ENCODE assay signal across 9 cellular contexts in genomic region chr22:40651057-40651456, GRCh38. TPM values are rescaled to one million over a fixed set of nuclear protein-coding genes. Genes with fewer than 3 reads are reported as not detected.
A peak's percentile ranks its signal among the peaks of the same experiment; 100 is the strongest.
DNase-seq lines count a peak whose midpoint lies in the region; ATAC-seq, FAIRE-seq and TF ChIP-seq lines count a peak whose summit lies in the region.
"Had no signal": no experiment of that assay in that cellular context is flagged by ENCODE, and none has a peak within 500 bp of the region (broad histone marks: within the 10 kb centered on the region; RNA-seq: fewer than 3 reads in every experiment).

No MANE protein-coding gene starts in this region.

- no peak for FAIRE-seq in astrocyte (lab: Jason Lieb, UNC)

- H3K27me3 ChIP-seq in astrocyte (ENCODE audit: insufficient read depth, low read length) (no peaks in the 10 kb centered on the region), mucosa of rectum (ENCODE audit: control insufficient read depth in 2 of 2, insufficient read depth in 2 of 2, low read length in 2 of 2) (no peaks in the 10 kb centered on the region), transverse colon (no peaks in the 10 kb centered on the region)
- H3K27me3 ChIP-seq: cardiac muscle cell had no signal

- no peak for TF ChIP-seq POLR2A in transverse colon (IDR thresholded peaks at IDR 0.05)

- H3K36me3 Mint-ChIP-seq in activated CD8-positive, alpha-beta T cell treated with anti-CD3 and anti-CD28 coated beads for 36 hours (ENCODE audit: low read depth): no peaks in the 10 kb centered on the region
- H3K36me3 Mint-ChIP-seq in activated CD8-positive, alpha-beta T cell treated with anti-CD3 and anti-CD28 coated beads, Interleukin-2, amount 10 ng/mL, durations not matched to agents 7 days and 5 days (ENCODE audit: low read depth): no peaks in the 10 kb centered on the region
- no peaks in the 10 kb centered on the region for H3K36me3 Mint-ChIP-seq in astrocyte (ENCODE audit: low read depth, unreplicated experiment)

- CTCF ChIA-PET in activated CD8-positive, alpha-beta T cell treated with anti-CD3 and anti-CD28 coated beads for 36 hours (lab: Charles Lee): interaction anchor here (0.8 to 9.9 kb wide), 7 partner anchors 9 to 248 kb away, joined by 3 to 127 read pairs (median 3); no protein-coding TSS in a partner anchor
- CTCF ChIA-PET in activated CD8-positive, alpha-beta T cell treated with anti-CD3 and anti-CD28 coated beads, Interleukin-2, amount 10 ng/mL, durations not matched to agents 7 days and 5 days (lab: Charles Lee): interaction anchor here (1.0 to 1.7 kb wide), 7 partner anchors 14 to 272 kb away, joined by 3 to 9 read pairs (median 5); partner anchors contain the start of gene MRTFA

- peaks cover 13% of the 10 kb centered on the region for H3K4me1 Mint-ChIP-seq in activated CD8-positive, alpha-beta T cell treated with anti-CD3 and anti-CD28 coated beads for 36 hours (ENCODE audit: low read depth)
- peaks cover 23% of the 10 kb centered on the region for H3K4me1 Mint-ChIP-seq in activated CD8-positive, alpha-beta T cell treated with anti-CD3 and anti-CD28 coated beads, Interleukin-2, amount 10 ng/mL, durations not matched to agents 7 days and 5 days (ENCODE audit: low read depth)
- peaks cover 22% of the 10 kb centered on the region for H3K4me1 Mint-ChIP-seq in astrocyte (ENCODE audit: low read depth, unreplicated experiment)

- H3K27me3 Mint-ChIP-seq in activated CD8-positive, alpha-beta T cell treated with anti-CD3 and anti-CD28 coated beads for 36 hours: no peaks in the 10 kb centered on the region
- H3K27me3 Mint-ChIP-seq in activated CD8-positive, alpha-beta T cell treated with anti-CD3 and anti-CD28 coated beads, Interleukin-2, amount 10 ng/mL, durations not matched to agents 7 days and 5 days (ENCODE audit: low read depth): no peaks in the 10 kb centered on the region
- H3K27me3 Mint-ChIP-seq in astrocyte (ENCODE audit: low read depth, unreplicated experiment): no peaks in the 10 kb centered on the region

- DNase-seq in activated CD8-positive, alpha-beta T cell treated with anti-CD3 and anti-CD28 coated beads for 36 hours: no peak
- DNase-seq in activated CD8-positive, alpha-beta T cell treated with anti-CD3 and anti-CD28 coated beads, Interleukin-2, amount 10 ng/mL, durations not matched to agents 7 days and 5 days: no peak
- no peak for DNase-seq in astrocyte (ENCODE audit: low read depth)
- DNase-seq in transverse colon: no peak
- no peak for DNase-seq in LoVo (ENCODE audit: low spot score)
- DNase-seq in globus pallidus (ENCODE audit: low spot score): no peak
- no peak for DNase-seq in NCI-H1417 (lab: John Stamatoyannopoulos, UW)

- peak overlapping the region; percentile 66 for H3K4me3 ChIP-seq in astrocyte (ENCODE audit: insufficient read depth, low read depth, low read length)
- peak overlapping the region in 1 of 2 donors; percentile 82 for H3K4me3 ChIP-seq in mucosa of rectum (ENCODE audit: low read length in 2 of 2)
- H3K4me3 ChIP-seq in transverse colon: peak overlapping the region in 2 of 4 donors; percentile 55 to 59
- H3K4me3 ChIP-seq: cardiac muscle cell had no signal

- H3K27ac ChIP-seq in astrocyte (ENCODE audit: low read depth, low read length) (peak overlapping the region; percentile 100), mucosa of rectum (ENCODE audit: low read depth in 2 of 2, low read length in 2 of 2) (peak overlapping the region; percentile 95 to 96), transverse colon (peak overlapping the region; percentile 94 to 97 (median 96))
- H3K27ac ChIP-seq: cardiac muscle cell had no signal

- peak overlapping the region; percentile 84 for H3K4me2 ChIP-seq in astrocyte (ENCODE audit: low read length)

- TF ChIP-seq CTCF in activated CD8-positive, alpha-beta T cell treated with anti-CD3 and anti-CD28 coated beads for 36 hours (IDR thresholded peaks at IDR 0.05): no peak
- TF ChIP-seq CTCF in astrocyte (IDR thresholded peaks at IDR 0.05; ENCODE audit: insufficient read depth, low read depth, low read length) (no peak), transverse colon (IDR thresholded peaks at IDR 0.05) (no peak)

- H3K9me3 Mint-ChIP-seq in activated CD8-positive, alpha-beta T cell treated with anti-CD3 and anti-CD28 coated beads for 36 hours: no peaks in the 10 kb centered on the region
- no peaks in the 10 kb centered on the region for H3K9me3 Mint-ChIP-seq in activated CD8-positive, alpha-beta T cell treated with anti-CD3 and anti-CD28 coated beads, Interleukin-2, amount 10 ng/mL, durations not matched to agents 7 days and 5 days (ENCODE audit: insufficient read depth)
- no peaks in the 10 kb centered on the region for H3K9me3 Mint-ChIP-seq in astrocyte (ENCODE audit: unreplicated experiment)

- H3K4me3 Mint-ChIP-seq in activated CD8-positive, alpha-beta T cell treated with anti-CD3 and anti-CD28 coated beads for 36 hours: no peak overlapping the region
- no peak overlapping the region for H3K4me3 Mint-ChIP-seq in activated CD8-positive, alpha-beta T cell treated with anti-CD3 and anti-CD28 coated beads, Interleukin-2, amount 10 ng/mL, durations not matched to agents 7 days and 5 days
- no peak overlapping the region for H3K4me3 Mint-ChIP-seq in astrocyte (ENCODE audit: unreplicated experiment)

- in situ Hi-C loops in transverse colon (cut with MboI; ENCODE audit: low pct_ligation_motif_present in 1 of 4, low pct_unique_long_range_greater_than_20kb in 1 of 4, low sequenced_read_pairs in 3 of 4): no loop called here

- ATAC-seq in activated CD8-positive, alpha-beta T cell treated with anti-CD3 and anti-CD28 coated beads for 36 hours: no peak
- ATAC-seq in activated CD8-positive, alpha-beta T cell treated with anti-CD3 and anti-CD28 coated beads, Interleukin-2, amount 10 ng/mL, durations not matched to agents 7 days and 5 days: no peak

- peak overlapping the region; percentile 24 for H3K27ac Mint-ChIP-seq in activated CD8-positive, alpha-beta T cell treated with anti-CD3 and anti-CD28 coated beads for 36 hours
- no peak overlapping the region for H3K27ac Mint-ChIP-seq in activated CD8-positive, alpha-beta T cell treated with anti-CD3 and anti-CD28 coated beads, Interleukin-2, amount 10 ng/mL, durations not matched to agents 7 days and 5 days
- H3K27ac Mint-ChIP-seq in astrocyte (ENCODE audit: unreplicated experiment): peak overlapping the region; percentile 79

- intact Hi-C loops in activated CD8-positive, alpha-beta T cell treated with anti-CD3 and anti-CD28 coated beads for 36 hours (cut with micrococcal nuclease): no loop called here
- intact Hi-C loops in transverse colon (cut with DNase I; ENCODE audit: low total_unique reads): no loop called here

- H3K9me3 ChIP-seq in astrocyte (ENCODE audit: insufficient read depth, low read depth, low read length): no peaks in the 10 kb centered on the region
- H3K9me3 ChIP-seq in mucosa of rectum (ENCODE audit: control insufficient read depth in 2 of 2, low read length in 2 of 2): no peaks in the 10 kb centered on the region
- no peaks in the 10 kb centered on the region for H3K9me3 ChIP-seq in transverse colon

- no peaks in the 10 kb centered on the region for H3K79me2 ChIP-seq in astrocyte (ENCODE audit: insufficient read depth, low read length)

- H4K20me1 ChIP-seq in astrocyte (ENCODE audit: insufficient read depth, low read length): no peaks in the 10 kb centered on the region

- peak overlapping the region; percentile 94 for H3K9ac ChIP-seq in astrocyte (ENCODE audit: low read length)
- H3K9ac ChIP-seq in mucosa of rectum (ENCODE audit: low read depth in 1 of 2, low read length in 2 of 2): peak overlapping the region; percentile 72 to 86

- WGBS in transverse colon (ENCODE audit: low coverage in 1 of 2), 2 donors: 66 to 68% methylated on average over 2 of the region's 2 CpGs

- peak overlapping the region; percentile 44 for H2AFZ ChIP-seq in astrocyte (ENCODE audit: low read depth, low read length)

- no peak for TF ChIP-seq EP300 in transverse colon (IDR thresholded peaks at IDR 0.05; ENCODE audit: low read depth)

- H3K36me3 ChIP-seq in astrocyte (ENCODE audit: insufficient read depth, low read length) (no peaks in the 10 kb centered on the region), mucosa of rectum (ENCODE audit: control insufficient read depth in 2 of 2, insufficient read depth in 2 of 2, low read length in 2 of 2) (no peaks in the 10 kb centered on the region), transverse colon (no peaks in the 10 kb centered on the region)
- H3K36me3 ChIP-seq: cardiac muscle cell had no signal

- H3K4me1 ChIP-seq in astrocyte (ENCODE audit: insufficient read depth, low read length): peaks cover 26% of the 10 kb centered on the region
- H3K4me1 ChIP-seq in mucosa of rectum (ENCODE audit: control insufficient read depth in 2 of 2, insufficient read depth in 2 of 2, low read length in 2 of 2): peaks cover 6 to 15% of the 10 kb centered on the region in 2 donors
- peaks cover 9 to 39% (median 15%) of the 10 kb centered on the region in 4 donors for H3K4me1 ChIP-seq in transverse colon

- POLR2A ChIA-PET in activated CD8-positive, alpha-beta T cell treated with anti-CD3 and anti-CD28 coated beads for 36 hours (lab: Charles Lee): interaction anchor here (0.6 to 1.3 kb wide), 3 partner anchors 26 to 127 kb away, joined by 3 to 5 read pairs (median 3); no protein-coding TSS in a partner anchor
- POLR2A ChIA-PET in activated CD8-positive, alpha-beta T cell treated with anti-CD3 and anti-CD28 coated beads, Interleukin-2, amount 10 ng/mL, durations not matched to agents 7 days and 5 days (lab: Charles Lee): interaction anchor here (1.4 kb wide), 1 partner anchor 14 kb away, joined by 8 read pairs; the partner anchor contains the start of gene MRTFA

RNA-seq across cellular contexts. Expression of gene MRTFA, which starts 14.5 kb away (rescaled TPM):
- 10 to 100 TPM; 37.4 to 40.0 TPM for total RNA-seq in activated CD8-positive, alpha-beta T cell treated with anti-CD3 and anti-CD28 coated beads for 36 hours
- total RNA-seq in activated CD8-positive, alpha-beta T cell treated with anti-CD3 and anti-CD28 coated beads, Interleukin-2, amount 10 ng/mL, durations not matched to agents 7 days and 5 days: 10 to 100 TPM; 65.0 to 65.1 TPM
- total RNA-seq in astrocyte (67.0 and 74.3 TPM in 2 replicates), transverse colon (100 to 1,000 TPM in 2 of 4 donors, 10 to 100 TPM in 2; 46.0 to 408 (median 90.0) TPM)

RNA-seq across cellular contexts. Expression of gene MCHR1, which starts 28.2 kb away (rescaled TPM):
- total RNA-seq in activated CD8-positive, alpha-beta T cell treated with anti-CD3 and anti-CD28 coated beads for 36 hours: not detected
- total RNA-seq in activated CD8-positive, alpha-beta T cell treated with anti-CD3 and anti-CD28 coated beads, Interleukin-2, amount 10 ng/mL, durations not matched to agents 7 days and 5 days: not detected
- 0.96 and 1.8 TPM in 2 replicates for total RNA-seq in astrocyte
- total RNA-seq in transverse colon: under 1 TPM in 1 of 4 donors, not detected in 3; 0.27 TPM
